Comparison of ENCODE assay signal across 10 cellular contexts in genomic region chr4:7909966-7910720, GRCh38. TPM values are rescaled to one million over a fixed set of nuclear protein-coding genes. Genes with fewer than 3 reads are reported as not detected.
DNase-seq lines count a peak whose midpoint lies in the region; ATAC-seq and TF ChIP-seq lines count a peak whose summit lies in the region.
"Had no signal": no experiment of that assay in that cellular context is flagged by ENCODE, and none has a peak within 500 bp of the region (broad histone marks: within the 10 kb centered on the region; RNA-seq: fewer than 3 reads in every experiment).

No MANE protein-coding gene starts in this region.

- H3K27me3 ChIP-seq in gastroesophageal sphincter, result no peaks in the 10 kb centered on the region

- H3K36me3 ChIP-seq in gastroesophageal sphincter, result no peaks in the 10 kb centered on the region

- H3K4me1 Mint-ChIP-seq in Calu3 (ENCODE audit: low read depth, unreplicated experiment) (peaks cover 32% of the 10 kb centered on the region), WTC11 (peaks cover 69% of the 10 kb centered on the region), progenitor cell of endocrine pancreas (ENCODE audit: low read depth) (peaks cover 24% of the 10 kb centered on the region)
- peaks cover 12% of the 10 kb centered on the region for H3K4me1 Mint-ChIP-seq in activated CD8-positive, alpha-beta memory T cell treated with anti-CD3 and anti-CD28 coated beads, Interleukin-2, amount 10 ng/mL, durations not matched to agents 7 days and 5 days

- WGBS in gastroesophageal sphincter (ENCODE audit: low coverage in 1 of 2), 2 donors, result 37 to 54% methylated on average over 9 to 10 of the region's 11 CpGs

- H3K9me3 Mint-ChIP-seq in Calu3 (ENCODE audit: low read depth, unreplicated experiment) (no peaks in the 10 kb centered on the region), WTC11 (no peaks in the 10 kb centered on the region), progenitor cell of endocrine pancreas (ENCODE audit: low read depth) (no peaks in the 10 kb centered on the region)
- no peaks in the 10 kb centered on the region for H3K9me3 Mint-ChIP-seq in activated CD8-positive, alpha-beta memory T cell treated with anti-CD3 and anti-CD28 coated beads, Interleukin-2, amount 10 ng/mL, durations not matched to agents 7 days and 5 days (ENCODE audit: low read depth)

- H3K4me3 ChIP-seq in gastroesophageal sphincter, result peak overlapping the region in 1 of 2 donors; percentile 27

- ATAC-seq in WTC11 (no peak), gastroesophageal sphincter (peak; percentile 71), HG02571 (IDR thresholded peaks at IDR 0.05; ENCODE audit: unreplicated experiment) (no peak)
- ATAC-seq in activated CD8-positive, alpha-beta memory T cell treated with anti-CD3 and anti-CD28 coated beads, Interleukin-2, amount 10 ng/mL, durations not matched to agents 7 days and 5 days, result no peak
- ATAC-seq: left lobe of liver had no signal

- no peak for TF ChIP-seq EP300 in gastroesophageal sphincter (IDR thresholded peaks at IDR 0.05)

- CTCF ChIA-PET in Calu3 (lab: Charles Lee) (no interaction called here), WTC11 (lab: Charles Lee) (interaction anchor here (0.6 to 1.1 kb wide), 2 partner anchors 7 to 244 kb away, joined by 3 to 4 read pairs; no protein-coding TSS in a partner anchor)
- CTCF ChIA-PET in activated CD8-positive, alpha-beta memory T cell treated with anti-CD3 and anti-CD28 coated beads, Interleukin-2, amount 10 ng/mL, durations not matched to agents 7 days and 5 days (lab: Charles Lee), result no interaction called here

- TF ChIP-seq POLR2A in gastroesophageal sphincter (IDR thresholded peaks at IDR 0.05), result no peak

- peak overlapping the region; percentile 85 to 90 (median 88) for H3K27ac ChIP-seq in gastroesophageal sphincter

- TF ChIP-seq CTCF in Calu3 (IDR thresholded peaks at IDR 0.05; ENCODE audit: unreplicated experiment) (no peak), WTC11 (IDR thresholded peaks at IDR 0.05) (no peak), gastroesophageal sphincter (IDR thresholded peaks at IDR 0.05) (no peak), progenitor cell of endocrine pancreas (IDR thresholded peaks at IDR 0.05; ENCODE audit: unreplicated experiment) (no peak)

- peaks cover 3% of the 10 kb centered on the region for H3K36me3 Mint-ChIP-seq in Calu3 (ENCODE audit: insufficient read depth, unreplicated experiment)
- no peaks in the 10 kb centered on the region for H3K36me3 Mint-ChIP-seq in WTC11
- H3K36me3 Mint-ChIP-seq in progenitor cell of endocrine pancreas (ENCODE audit: insufficient read depth), result peaks cover 2% of the 10 kb centered on the region
- no peaks in the 10 kb centered on the region for H3K36me3 Mint-ChIP-seq in activated CD8-positive, alpha-beta memory T cell treated with anti-CD3 and anti-CD28 coated beads, Interleukin-2, amount 10 ng/mL, durations not matched to agents 7 days and 5 days

- H3K4me3 Mint-ChIP-seq in Calu3 (ENCODE audit: low read depth, unreplicated experiment), result no peak overlapping the region
- no peak overlapping the region for H3K4me3 Mint-ChIP-seq in WTC11
- no peak overlapping the region for H3K4me3 Mint-ChIP-seq in progenitor cell of endocrine pancreas (ENCODE audit: low read depth)
- H3K4me3 Mint-ChIP-seq in activated CD8-positive, alpha-beta memory T cell treated with anti-CD3 and anti-CD28 coated beads, Interleukin-2, amount 10 ng/mL, durations not matched to agents 7 days and 5 days, result no peak overlapping the region

- peaks cover 0 to 87% (median 34%) of the 10 kb centered on the region in 3 donors for H3K4me1 ChIP-seq in gastroesophageal sphincter

- H3K9me3 ChIP-seq in gastroesophageal sphincter, result no peaks in the 10 kb centered on the region

- DNase-seq in Calu3 (peak; percentile 26), WTC11 (ENCODE audit: low spot score) (no peak), pons (ENCODE audit: low spot score) (peak; percentile 20), germinal center (ENCODE audit: low spot score) (no peak), progenitor cell of endocrine pancreas (ENCODE audit: low spot score, unreplicated experiment) (no peak)
- no peak for DNase-seq in activated CD8-positive, alpha-beta memory T cell treated with anti-CD3 and anti-CD28 coated beads, Interleukin-2, amount 10 ng/mL, durations not matched to agents 7 days and 5 days
- DNase-seq: NCI-H2081 treated with DMSO at 0.1 percent for 48 hours had no signal

- BruUV-seq in Calu3 (replicated peaks; lab: Mats Ljungman, UMichigan), result no TSS peak

- intact Hi-C loops in Calu3 (cut with micrococcal nuclease; ENCODE audit: unreplicated experiment), result no loop called here

- no peaks in the 10 kb centered on the region for H3K27me3 Mint-ChIP-seq in Calu3 (ENCODE audit: unreplicated experiment)
- no peaks in the 10 kb centered on the region for H3K27me3 Mint-ChIP-seq in WTC11 (ENCODE audit: low read depth)
- H3K27me3 Mint-ChIP-seq in progenitor cell of endocrine pancreas, result no peaks in the 10 kb centered on the region
- no peaks in the 10 kb centered on the region for H3K27me3 Mint-ChIP-seq in activated CD8-positive, alpha-beta memory T cell treated with anti-CD3 and anti-CD28 coated beads, Interleukin-2, amount 10 ng/mL, durations not matched to agents 7 days and 5 days

- POLR2A ChIA-PET in WTC11 (lab: Charles Lee), result no interaction called here

- H3K27ac Mint-ChIP-seq in Calu3 (ENCODE audit: unreplicated experiment) (no peak overlapping the region), WTC11 (peak overlapping the region; percentile 91), progenitor cell of endocrine pancreas (no peak overlapping the region)
- H3K27ac Mint-ChIP-seq in activated CD8-positive, alpha-beta memory T cell treated with anti-CD3 and anti-CD28 coated beads, Interleukin-2, amount 10 ng/mL, durations not matched to agents 7 days and 5 days, result no peak overlapping the region

TF ChIP-seq in WTC11, 78 proteins besides CTCF, POLR2A, EP300 and RAD21 (continues in another document):
- no peak for TF ChIP-seq MXD4 (CRISPR knock-in tag; IDR thresholded peaks at IDR 0.05; ENCODE audit: borderline replicate concordance)
- no peak for TF ChIP-seq PRDM15 (CRISPR knock-in tag; IDR thresholded peaks at IDR 0.05)
- TF ChIP-seq SMAD4 (CRISPR knock-in tag; IDR thresholded peaks at IDR 0.05), result no peak
- TF ChIP-seq GTF2I (CRISPR knock-in tag; conservative IDR thresholded peaks at IDR 0.05), result no peak
- TF ChIP-seq ATF2 (CRISPR knock-in tag; IDR thresholded peaks at IDR 0.05; ENCODE audit: borderline replicate concordance, low read depth), result no peak
- no peak for TF ChIP-seq ZBTB43 (CRISPR knock-in tag; IDR thresholded peaks at IDR 0.05)

RNA-seq across cellular contexts. Expression of gene AFAP1, which starts 29.5 kb away (rescaled TPM):
- total RNA-seq in Calu3 (2022), result 37.9 and 40.1 TPM in 2 replicates
- 17.6 to 23.6 TPM (median 18.0 TPM) in 3 replicates for total RNA-seq in WTC11 (2021)
- 10 to 100 TPM; 32.0 to 79.7 (median 48.1) TPM for total RNA-seq in gastroesophageal sphincter
- 31.9 and 32.9 TPM in 2 replicates for total RNA-seq in progenitor cell of endocrine pancreas
- total RNA-seq in activated CD8-positive, alpha-beta memory T cell treated with anti-CD3 and anti-CD28 coated beads, Interleukin-2, amount 10 ng/mL, durations not matched to agents 7 days and 5 days, result 1 to 10 TPM; 5.8 to 5.9 TPM

Comparison
In these comparisons a context has a peak if more than half of its experiments do, and no peak if none do; other contexts are left out.
1. DNase-seq: peak in Calu3 (single experiment) and pons (single experiment); none in WTC11 (single experiment), germinal center (single experiment), progenitor cell of endocrine pancreas (single experiment) and activated CD8-positive, alpha-beta memory T cell treated with anti-CD3 and anti-CD28 coated beads, Interleukin-2, amount 10 ng/mL, durations not matched to agents 7 days and 5 days (single experiment).